8 cellular contexts compared by ENCODE assay signal in the genomic region with DNA sequence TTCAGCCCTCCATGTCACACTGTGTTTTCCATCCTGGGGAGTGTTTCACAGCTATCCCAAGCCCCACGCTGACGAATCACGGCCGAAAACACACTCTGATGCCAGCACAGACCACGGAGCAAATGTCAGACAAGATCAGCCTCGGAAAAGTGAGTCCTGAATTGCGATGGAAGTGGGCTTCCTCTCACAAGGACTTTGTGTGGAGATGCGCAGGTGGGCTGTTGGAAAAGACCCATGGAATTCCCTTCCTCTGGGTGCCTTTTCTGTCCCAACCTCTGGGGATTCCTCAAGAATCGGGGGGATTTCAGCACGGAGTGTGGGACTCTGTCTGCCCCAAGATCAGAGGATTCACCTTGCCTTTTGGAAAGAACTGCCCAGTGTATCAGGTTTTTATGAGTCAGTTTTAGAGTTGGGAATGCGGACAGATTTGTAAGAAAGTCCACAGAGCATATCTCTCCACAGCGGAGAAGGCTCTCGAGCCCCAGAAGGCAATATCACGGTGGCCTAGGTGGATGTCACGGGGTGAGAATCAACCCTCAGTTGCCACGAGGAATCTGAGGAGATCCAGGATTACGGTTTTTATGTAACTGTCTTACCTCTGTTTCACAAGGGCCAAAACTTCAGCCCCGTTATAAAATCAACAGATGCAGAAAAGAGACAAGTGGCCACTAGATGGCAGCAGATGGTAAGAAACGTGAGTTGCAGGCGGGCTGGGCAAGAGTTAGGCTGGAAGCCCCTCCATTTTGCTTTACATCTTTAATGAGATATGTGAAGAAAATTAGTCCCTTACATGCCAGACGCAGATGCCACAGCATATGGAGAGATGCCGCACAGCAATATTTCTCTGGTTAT.
A peak's percentile ranks its signal among the peaks of the same experiment; 100 is the strongest.
DNase-seq lines count a peak whose midpoint lies in the region; ATAC-seq, FAIRE-seq and TF ChIP-seq lines count a peak whose summit lies in the region.

No MANE protein-coding gene starts in this region.

- CTCF ChIA-PET in activated naive CD4-positive, alpha-beta T cell treated with anti-CD3 and anti-CD28 coated beads for 36 hours (lab: Charles Lee), result no interaction called here

- no peaks in the 10 kb centered on the region for H3K36me3 ChIP-seq in BLaER1

- H4K20me1 ChIP-seq in BLaER1, result no peaks in the 10 kb centered on the region

- TF ChIP-seq CTCF in astrocyte of the cerebellum (IDR thresholded peaks at IDR 0.05; ENCODE audit: low read depth, low read length, missing control alignments), result peak; percentile 75

- no peak overlapping the region for H3K27ac Mint-ChIP-seq in activated naive CD4-positive, alpha-beta T cell treated with anti-CD3 and anti-CD28 coated beads for 36 hours
- no peak overlapping the region for H3K27ac Mint-ChIP-seq in activated T-helper 2 cell treated with anti-CD3 and anti-CD28 coated beads, Interferon-gamma antibody, Interleukin-2, Interleukin-4, amounts not matched to agents 10 μg/mL and 5 μg/mL and 100 μg/mL, durations not matched to agents 14 hours and 24 hours and 36 hours

- no peaks in the 10 kb centered on the region for H3K9me3 ChIP-seq in BLaER1

- peak; percentile 69 for ATAC-seq in sciatic nerve

- no peaks in the 10 kb centered on the region for H3K9me3 Mint-ChIP-seq in activated naive CD4-positive, alpha-beta T cell treated with anti-CD3 and anti-CD28 coated beads for 36 hours
- H3K9me3 Mint-ChIP-seq in activated T-helper 2 cell treated with anti-CD3 and anti-CD28 coated beads, Interferon-gamma antibody, Interleukin-2, Interleukin-4, amounts not matched to agents 10 μg/mL and 5 μg/mL and 100 μg/mL, durations not matched to agents 14 hours and 24 hours and 36 hours, result no peaks in the 10 kb centered on the region

- no peak overlapping the region for H3K27ac ChIP-seq in BLaER1

- H3K4me1 Mint-ChIP-seq in activated naive CD4-positive, alpha-beta T cell treated with anti-CD3 and anti-CD28 coated beads for 36 hours (ENCODE audit: low read depth), result no peaks in the 10 kb centered on the region
- H3K4me1 Mint-ChIP-seq in activated T-helper 2 cell treated with anti-CD3 and anti-CD28 coated beads, Interferon-gamma antibody, Interleukin-2, Interleukin-4, amounts not matched to agents 10 μg/mL and 5 μg/mL and 100 μg/mL, durations not matched to agents 14 hours and 24 hours and 36 hours (ENCODE audit: low read depth), result no peaks in the 10 kb centered on the region

- DNase-seq in H54 (ENCODE audit: insufficient read length, low spot score) (peak; percentile 29), NCI-H524 (lab: John Stamatoyannopoulos, UW) (peak; percentile 92 to 96), astrocyte of the cerebellum (ENCODE audit: low read depth) (peak; percentile 86), hypothalamus (lab: John Stamatoyannopoulos, UW) (peak in 41 of 51 donors; percentile 3 to 88 (median 40)), sciatic nerve (ENCODE audit: low spot score) (peak; percentile 82)
- no peak for DNase-seq in activated naive CD4-positive, alpha-beta T cell treated with anti-CD3 and anti-CD28 coated beads for 36 hours
- DNase-seq in activated T-helper 2 cell treated with anti-CD3 and anti-CD28 coated beads, Interferon-gamma antibody, Interleukin-2, Interleukin-4, amounts not matched to agents 10 μg/mL and 5 μg/mL and 100 μg/mL, durations not matched to agents 14 hours and 24 hours and 36 hours (ENCODE audit: low spot score), result no peak

- no peak for TF ChIP-seq POLR2A in H54 (IDR thresholded peaks at IDR 0.05; ENCODE audit: low read depth, low read length)

- H3K4me2 ChIP-seq in BLaER1, result peak overlapping the region; percentile 83

- no peak for FAIRE-seq in H54 (lab: Jason Lieb, UNC)

- peaks cover 58% of the 10 kb centered on the region for H3K4me1 ChIP-seq in BLaER1

- in situ Hi-C loops in astrocyte of the cerebellum (cut with HindIII; ENCODE audit: low sequenced_read_pairs), result no loop called here

- no peak overlapping the region for H3K4me3 Mint-ChIP-seq in activated naive CD4-positive, alpha-beta T cell treated with anti-CD3 and anti-CD28 coated beads for 36 hours
- H3K4me3 Mint-ChIP-seq in activated T-helper 2 cell treated with anti-CD3 and anti-CD28 coated beads, Interferon-gamma antibody, Interleukin-2, Interleukin-4, amounts not matched to agents 10 μg/mL and 5 μg/mL and 100 μg/mL, durations not matched to agents 14 hours and 24 hours and 36 hours (ENCODE audit: low read depth), result no peak overlapping the region

- intact Hi-C loops in sciatic nerve (cut with DNase I), result no loop called here
- intact Hi-C loops in activated naive CD4-positive, alpha-beta T cell treated with anti-CD3 and anti-CD28 coated beads for 36 hours (cut with micrococcal nuclease), result no loop called here
- intact Hi-C loops in activated T-helper 2 cell treated with anti-CD3 and anti-CD28 coated beads, Interferon-gamma antibody, Interleukin-2, Interleukin-4, amounts not matched to agents 10 μg/mL and 5 μg/mL and 100 μg/mL, durations not matched to agents 14 hours and 24 hours and 36 hours (cut with micrococcal nuclease), result loop anchor here (10.0 kb wide), 1 partner anchor 88 kb away; no protein-coding TSS in a partner anchor

- H3K27me3 ChIP-seq in BLaER1, result 0 out of 2 replicates have a peak, but pooled peaks cover 7% of the 10 kb centered on the region

- no peak overlapping the region for H3K9ac ChIP-seq in BLaER1

- no peaks in the 10 kb centered on the region for H3K27me3 Mint-ChIP-seq in activated naive CD4-positive, alpha-beta T cell treated with anti-CD3 and anti-CD28 coated beads for 36 hours (ENCODE audit: low read depth)
- no peaks in the 10 kb centered on the region for H3K27me3 Mint-ChIP-seq in activated T-helper 2 cell treated with anti-CD3 and anti-CD28 coated beads, Interferon-gamma antibody, Interleukin-2, Interleukin-4, amounts not matched to agents 10 μg/mL and 5 μg/mL and 100 μg/mL, durations not matched to agents 14 hours and 24 hours and 36 hours (ENCODE audit: low read depth)

- H3K36me3 Mint-ChIP-seq in activated naive CD4-positive, alpha-beta T cell treated with anti-CD3 and anti-CD28 coated beads for 36 hours (ENCODE audit: low read depth), result no peaks in the 10 kb centered on the region
- no peaks in the 10 kb centered on the region for H3K36me3 Mint-ChIP-seq in activated T-helper 2 cell treated with anti-CD3 and anti-CD28 coated beads, Interferon-gamma antibody, Interleukin-2, Interleukin-4, amounts not matched to agents 10 μg/mL and 5 μg/mL and 100 μg/mL, durations not matched to agents 14 hours and 24 hours and 36 hours (ENCODE audit: low read depth)

- H3K4me3 ChIP-seq in BLaER1, result peak overlapping the region; percentile 54
- no peak overlapping the region for H3K4me3 ChIP-seq in astrocyte of the cerebellum (ENCODE audit: low read depth, low read length)

Comparison
In these comparisons a context has a peak if more than half of its experiments do, and no peak if none do; other contexts are left out.
1. DNase-seq: peak in H54 (single experiment), NCI-H524 (2 of 2), astrocyte of the cerebellum (single experiment), hypothalamus (41 of 51) and sciatic nerve (single experiment); none in activated naive CD4-positive, alpha-beta T cell treated with anti-CD3 and anti-CD28 coated beads for 36 hours (single experiment) and activated T-helper 2 cell treated with anti-CD3 and anti-CD28 coated beads, Interferon-gamma antibody, Interleukin-2, Interleukin-4, amounts not matched to agents 10 μg/mL and 5 μg/mL and 100 μg/mL, durations not matched to agents 14 hours and 24 hours and 36 hours (single experiment).